Comparison of ENCODE assay signal across 8 cellular contexts in genomic region chr1:144412068-144412471, GRCh38. TPM values are rescaled to one million over a fixed set of nuclear protein-coding genes. Genes with fewer than 3 reads are reported as not detected.
DNase-seq lines count a peak whose midpoint lies in the region; ATAC-seq and TF ChIP-seq lines count a peak whose summit lies in the region.
"Not testable (repeated sequence)": the region's sequence is repeated elsewhere in the genome, so short reads cannot be mapped to it uniquely, and the experiment has no call there.

No MANE protein-coding gene starts in this region.

- not testable (repeated sequence) for H3K36me3 ChIP-seq in adipocyte (ENCODE audit: control insufficient read depth, insufficient read depth, low read length, severe bottlenecking); cardiac muscle cell; subcutaneous abdominal adipose tissue (ENCODE audit: control insufficient read depth in 5 of 5, insufficient read depth in 5 of 5, low read length in 5 of 5)

- H3K4me3 ChIP-seq in adipocyte (ENCODE audit: low read length) (peak overlapping the region; percentile 50), subcutaneous abdominal adipose tissue (ENCODE audit: low read depth in 1 of 5, low read length in 5 of 5) (peak overlapping the region in 4 of 5 donors; percentile 42 to 62 (median 47))
- not testable (repeated sequence) for H3K4me3 ChIP-seq in cardiac muscle cell

- not testable (repeated sequence) for H3K9me3 ChIP-seq in adipocyte (ENCODE audit: control insufficient read depth, low read length); cardiac muscle cell (ENCODE audit: low read depth); subcutaneous abdominal adipose tissue (ENCODE audit: control insufficient read depth in 5 of 5, low read length in 5 of 5)

- not testable (repeated sequence) for H3K9ac ChIP-seq in adipocyte (ENCODE audit: low read length); subcutaneous abdominal adipose tissue (ENCODE audit: low read length in 5 of 5)

- peak overlapping the region; percentile 83 for H3K27ac ChIP-seq in cardiac muscle cell
- H3K27ac ChIP-seq in subcutaneous abdominal adipose tissue (ENCODE audit: low read depth, low read length): not testable (repeated sequence)

- TF ChIP-seq CTCF in cardiac muscle cell (IDR thresholded peaks at IDR 0.05; ENCODE audit: low read depth, low read length): not testable (repeated sequence)

- not testable (repeated sequence) for H3K4me1 ChIP-seq in adipocyte (ENCODE audit: control insufficient read depth, insufficient read depth, low read length); cardiac muscle cell (ENCODE audit: low read depth); subcutaneous abdominal adipose tissue (ENCODE audit: control insufficient read depth in 5 of 5, insufficient read depth in 5 of 5, low read length in 5 of 5)

- ATAC-seq in GM18498 (IDR thresholded peaks at IDR 0.05; ENCODE audit: unreplicated experiment) (peak; percentile 65), HG02973 (IDR thresholded peaks at IDR 0.05; ENCODE audit: unreplicated experiment) (peak; percentile 41)

- not testable (repeated sequence) for H3K27me3 ChIP-seq in adipocyte (replicated peaks; ENCODE audit: control insufficient read depth, insufficient read depth, low read length); cardiac muscle cell; subcutaneous abdominal adipose tissue (ENCODE audit: control insufficient read depth in 5 of 5, insufficient read depth in 4 of 5, low read length in 5 of 5)

- intact Hi-C loops in posterior cingulate gyrus (cut with DNase I): not testable (repeated sequence)

- DNase-seq in NCI-H2107 treated with DMSO at 0.1 percent for 48 hours (lab: John Stamatoyannopoulos, UW; ENCODE audit: unreplicated experiment) (peak; percentile 54), T-helper 9 cell (peak; percentile 60), adipocyte (ENCODE audit: low read depth) (peak; percentile 56), cardiac muscle cell (ENCODE audit: low read depth in 1 of 2, low spot score in 1 of 2) (peak; percentile 55 to 91), posterior cingulate gyrus (peak in 9 of 10 donors; percentile 30 to 96 (median 69))

RNA-seq across cellular contexts. Expression of gene PPIAL4E, which starts 38.6 kb away (rescaled TPM):
- not detected in 2 replicates for total RNA-seq in cardiac muscle cell
- not detected in 2 replicates for polyA plus RNA-seq in cardiac muscle cell

RNA-seq across cellular contexts. Expression of gene NBPF15, which starts 49.4 kb away (rescaled TPM):
- 18.5 and 23.9 TPM in 2 replicates for total RNA-seq in cardiac muscle cell
- polyA plus RNA-seq in cardiac muscle cell: 19.9 and 28.3 TPM in 2 replicates
